Comparison of ENCODE assay signal across 9 cellular contexts in genomic region chr6:90584636-90585255, GRCh38. TPM values are rescaled to one million over a fixed set of nuclear protein-coding genes. Genes with fewer than 3 reads are reported as not detected.
DNase-seq lines count a peak whose midpoint lies in the region; ATAC-seq and TF ChIP-seq lines count a peak whose summit lies in the region.
"Had no signal": no experiment of that assay in that cellular context is flagged by ENCODE, and none has a peak within 500 bp of the region (broad histone marks: within the 10 kb centered on the region; RNA-seq: fewer than 3 reads in every experiment).

No MANE protein-coding gene starts in this region.

- TF ChIP-seq CTCF in heart left ventricle (IDR thresholded peaks at IDR 0.05) (no peak), endodermal cell (conservative IDR thresholded peaks at IDR 0.05) (no peak), suprapubic skin (IDR thresholded peaks at IDR 0.05) (no peak), colonic mucosa (IDR thresholded peaks at IDR 0.05) (no peak), GM10266 (IDR thresholded peaks at IDR 0.05; ENCODE audit: control insufficient read depth, insufficient read depth, low read depth, missing control alignments) (no peak)

- no peak for TF ChIP-seq EP300 in suprapubic skin (IDR thresholded peaks at IDR 0.05)

- H3K36me3 Mint-ChIP-seq in endodermal cell (ENCODE audit: low read depth) = no peaks in the 10 kb centered on the region

- H3K9me3 Mint-ChIP-seq in endodermal cell = no peaks in the 10 kb centered on the region

- intact Hi-C loops in heart left ventricle (cut with DNase I) (no loop called here), left ventricle myocardium superior (cut with micrococcal nuclease) (no loop called here), colonic mucosa (cut with DNase I) (no loop called here)

- H3K9ac ChIP-seq in endodermal cell (ENCODE audit: extremely low read depth, low read length, poor library complexity, severe bottlenecking) = no peak overlapping the region
- no peak overlapping the region for H3K9ac ChIP-seq in colonic mucosa (ENCODE audit: low read depth in 2 of 2, low read length in 2 of 2)

- H3K9me3 ChIP-seq in heart left ventricle (no peaks in the 10 kb centered on the region), endodermal cell (ENCODE audit: control insufficient read depth, low read length) (no peaks in the 10 kb centered on the region), suprapubic skin (no peaks in the 10 kb centered on the region), colonic mucosa (no peaks in the 10 kb centered on the region)
- H3K9me3 ChIP-seq: left lung had no signal

- H3K27me3 Mint-ChIP-seq in endodermal cell (ENCODE audit: insufficient read depth) = peaks cover 20% of the 10 kb centered on the region

- H3K27me3 ChIP-seq in heart left ventricle (no peaks in the 10 kb centered on the region), endodermal cell (ENCODE audit: control insufficient read depth, insufficient read depth, low read length, poor library complexity, severe bottlenecking) (peaks cover 18% of the 10 kb centered on the region), suprapubic skin (peaks cover 6% of the 10 kb centered on the region), colonic mucosa (no peaks in the 10 kb centered on the region)

- H3K27ac Mint-ChIP-seq in endodermal cell = no peak overlapping the region

- DNase-seq in heart left ventricle (no peak), left ventricle myocardium superior (no peak), M059J (ENCODE audit: low read depth) (peak; percentile 1), endodermal cell (no peak), suprapubic skin (ENCODE audit: low spot score in 2 of 2) (no peak), NCI-H2081 treated with DMSO at 0.1 percent for 48 hours (lab: John Stamatoyannopoulos, UW) (no peak), colonic mucosa (no peak), GM10266 (ENCODE audit: extremely low spot score) (no peak)
- DNase-seq: left lung had no signal

- no peak overlapping the region for H3K27ac ChIP-seq in heart left ventricle
- no peak overlapping the region for H3K27ac ChIP-seq in endodermal cell (ENCODE audit: low read depth, low read length)
- H3K27ac ChIP-seq in suprapubic skin = no peak overlapping the region
- no peak overlapping the region for H3K27ac ChIP-seq in colonic mucosa
- H3K27ac ChIP-seq: left lung had no signal

- H3K4me3 Mint-ChIP-seq in endodermal cell = peak overlapping the region; percentile 85

- peaks cover 15% of the 10 kb centered on the region for H3K4me1 Mint-ChIP-seq in endodermal cell

- H3K4me1 ChIP-seq in heart left ventricle (peaks cover 8 to 52% (median 41%) of the 10 kb centered on the region in 12 donors), endodermal cell (ENCODE audit: control insufficient read depth, insufficient read depth, low read length) (no peaks in the 10 kb centered on the region), suprapubic skin (peaks cover 55% of the 10 kb centered on the region), colonic mucosa (no peaks in the 10 kb centered on the region)

- WGBS in heart left ventricle, 4 donors = 53 to 81% (median 76%) methylated on average over 2 of the region's 2 CpGs
- 80 to 98% methylated on average over 2 of the region's 2 CpGs for WGBS in endodermal cell (ENCODE audit: insufficient coverage in 1 of 2, insufficient read length in 1 of 2), 2 experiments
- WGBS in suprapubic skin = 73% methylated on average over 2 of the region's 2 CpGs

- TF ChIP-seq POLR2A in heart left ventricle (IDR thresholded peaks at IDR 0.05) (no peak), suprapubic skin (IDR thresholded peaks at IDR 0.05) (no peak)

- H3K4me3 ChIP-seq in heart left ventricle (peak overlapping the region in 7 of 12 donors; percentile 76 to 99 (median 93)), endodermal cell (ENCODE audit: low read length) (peak overlapping the region; percentile 83), suprapubic skin (peak overlapping the region; percentile 100), colonic mucosa (no peak overlapping the region)

- ATAC-seq in heart left ventricle (no peak), left ventricle myocardium superior (no peak)
- ATAC-seq: left lung had no signal

- H3K36me3 ChIP-seq in heart left ventricle (no peaks in the 10 kb centered on the region), endodermal cell (ENCODE audit: control insufficient read depth, insufficient read depth, low read length) (no peaks in the 10 kb centered on the region), suprapubic skin (no peaks in the 10 kb centered on the region), colonic mucosa (no peaks in the 10 kb centered on the region)
- H3K36me3 ChIP-seq: left lung had no signal

RNA-seq across cellular contexts. Expression of gene MAP3K7, which starts 2.1 kb away (rescaled TPM):
- 10 to 100 TPM; 15.5 to 26.1 (median 20.0) TPM for total RNA-seq in heart left ventricle
- 10 to 100 TPM in 1 of 2 donors, 1 to 10 TPM in 1; 9.6 to 11.9 TPM for polyA plus RNA-seq in heart left ventricle
- 16.4 TPM for total RNA-seq in left ventricle myocardium superior
- 17.1 and 20.5 TPM in 2 replicates for total RNA-seq in M059J (2014; rRNA removed; shearing (Covaris generic))
- 10 to 100 TPM; 40.1 to 50.9 TPM for total RNA-seq in endodermal cell
- polyA plus RNA-seq in endodermal cell (2013, experiment 1 of 2) = 45.6 TPM
- 43.8 TPM for polyA plus RNA-seq in endodermal cell (2013, experiment 2 of 2)
- total RNA-seq in suprapubic skin = 10 to 100 TPM; 18.4 to 44.9 (median 26.3) TPM
- 10 to 100 TPM; 18.2 to 19.4 TPM for total RNA-seq in colonic mucosa
